ENCODE assay signal across 8 cellular contexts in genomic region chr5:115841382-115842088, GRCh38. TPM values are rescaled to one million over a fixed set of nuclear protein-coding genes. Genes with fewer than 3 reads are reported as not detected.
DNase-seq lines count a peak whose midpoint lies in the region; ATAC-seq, FAIRE-seq and TF ChIP-seq lines count a peak whose summit lies in the region.

AP3S1 (plus strand) TSS chr5:115841935; CDS start chr5:115842038, 103 bp downstream.
ATG12 (minus strand) TSS chr5:115841565; CDS start chr5:115841552, 13 bp downstream.

- H3K9me3 ChIP-seq in HUES48 (ENCODE audit: control insufficient read depth, insufficient read depth, low read length) (no peaks in the 10 kb centered on the region), NT2/D1 (ENCODE audit: insufficient read depth, low read length) (no peaks in the 10 kb centered on the region), H1 (ENCODE audit: insufficient read depth in 2 of 2, low read depth in 1 of 2, low read length in 1 of 2) (no peaks in the 10 kb centered on the region), mesenchymal stem cell (ENCODE audit: control insufficient read depth, low read length) (no peaks in the 10 kb centered on the region)

- intact Hi-C loops in Calu3 (cut with micrococcal nuclease; ENCODE audit: unreplicated experiment), result loop anchor here (2.0 to 5.0 kb wide), 5 partner anchors 191 to 534 kb away; partner anchors contain the start of genes ARL14EPL and FEM1C

- no peak for TF ChIP-seq EP300 in H1 (IDR thresholded peaks at IDR 0.05; ENCODE audit: borderline replicate concordance in 1 of 2, low read depth in 2 of 2, low read length in 2 of 2)

- peak within 1 kb of the TSS; percentile 90 to 96 for H3K4me2 ChIP-seq in H1 (ENCODE audit: insufficient read depth in 1 of 2, low read depth in 2 of 2, low read length in 2 of 2)
- peak within 1 kb of the TSS; percentile 71 for H3K4me2 ChIP-seq in mesenchymal stem cell (ENCODE audit: low read length, poor library complexity, severe bottlenecking)

- H2BK20ac ChIP-seq in H1 (ENCODE audit: low read length), result 0 out of 2 replicates have a peak within 1 kb of the TSS, but pooled peaks have one; percentile 75

- H3K9me3 Mint-ChIP-seq in Calu3 (ENCODE audit: low read depth, unreplicated experiment), result no peaks in the 10 kb centered on the region
- no peaks in the 10 kb centered on the region for H3K9me3 Mint-ChIP-seq in activated CD8-positive, alpha-beta memory T cell treated with anti-CD3 and anti-CD28 coated beads, Interleukin-2, amount 10 ng/mL, durations not matched to agents 7 days and 5 days (ENCODE audit: low read depth)

- H2BK120ac ChIP-seq in H1 (replicated peaks; ENCODE audit: low read depth, low read length) (no peak within 1 kb of the TSS), mesenchymal stem cell (ENCODE audit: low read depth, low read length) (peak within 1 kb of the TSS; percentile 95)

- TF ChIP-seq POLR2A in H1 (IDR thresholded peaks at IDR 0.05; ENCODE audit: control extremely low read depth in 1 of 2, low read depth in 2 of 2, low read length in 2 of 2), result peak in 1 of 2 experiments; percentile 85; a peak in 2 of 3 replicates

- H3K27ac ChIP-seq in HUES48 (ENCODE audit: low read depth, low read length) (peak within 1 kb of the TSS; percentile 89), H1 (ENCODE audit: low read depth, low read length) (peak within 1 kb of the TSS; percentile 97), mesenchymal stem cell (ENCODE audit: low read length, poor library complexity, severe bottlenecking) (peak within 1 kb of the TSS; percentile 99)

- POLR2A ChIA-PET in H1 (lab: Charles Lee; ENCODE audit: partially characterized antibody), result interaction anchor here (0.7 to 3.5 kb wide), 11 partner anchors 15 to 298 kb away, joined by 3 to 11 read pairs (median 4); partner anchors contain the start of genes CDO1, COMMD10 and TMED7

- TF ChIP-seq CTCF in Calu3 (IDR thresholded peaks at IDR 0.05; ENCODE audit: unreplicated experiment), result no peak
- TF ChIP-seq CTCF in H1 (IDR thresholded peaks at IDR 0.05; ENCODE audit: control extremely low read depth in 1 of 3, insufficient read depth in 1 of 3, low read depth in 1 of 3, low read length in 3 of 3), result no peak

- peaks cover 5% of the 10 kb centered on the region; the same call in 1 of the 2 replicates for H3K23me2 ChIP-seq in H1 (ENCODE audit: low read depth, low read length)

- DNase-seq in Calu3, result peak; percentile 96
- peak; percentile 72 for DNase-seq in NT2/D1 (ENCODE audit: low read depth, low spot score)
- peak; percentile 94 for DNase-seq in activated CD8-positive, alpha-beta memory T cell treated with anti-CD3 and anti-CD28 coated beads, Interleukin-2, amount 10 ng/mL, durations not matched to agents 7 days and 5 days
- peak; percentile 67 to 92 for DNase-seq in H1 (ENCODE audit: low read depth in 1 of 2, low spot score in 2 of 2)
- DNase-seq in mesenchymal stem cell, result peak; percentile 96
- DNase-seq in stimulated activated CD8-positive, alpha-beta memory T cell treated with anti-CD3 and anti-CD28 coated beads, Interleukin-12 subunit alpha, Interleukin-12 subunit beta, amount 100 ng/mL, for 24 hours (ENCODE audit: extremely low read depth), result peak; percentile 76

- H3K9ac ChIP-seq in HUES48 (ENCODE audit: low read depth, low read length) (peak within 1 kb of the TSS; percentile 91), NT2/D1 (ENCODE audit: insufficient read length, low read depth) (peak within 1 kb of the TSS; percentile 87), H1 (replicated peaks in 1 of 4; ENCODE audit: extremely low read depth in 1 of 4, low read depth in 3 of 4, low read length in 3 of 4) (peak within 1 kb of the TSS; percentile 82 to 96 (median 88)), mesenchymal stem cell (ENCODE audit: low read length) (peak within 1 kb of the TSS; percentile 93)

- peak within 1 kb of the TSS; percentile 100 for H4K5ac ChIP-seq in H1 (ENCODE audit: insufficient read length, low read depth, low read length)

- H3K36me3 ChIP-seq in HUES48 (ENCODE audit: control insufficient read depth, insufficient read depth, low read length) (peaks cover 21% of the 10 kb centered on the region), NT2/D1 (ENCODE audit: insufficient read depth, insufficient read length, low read length) (peaks cover 18% of the 10 kb centered on the region), H1 (ENCODE audit: control insufficient read depth in 2 of 4, insufficient read depth in 4 of 4, low read length in 3 of 4) (peaks cover 0 to 11% (median 9%) of the 10 kb centered on the region in 4 experiments; a peak in 3 of 8 replicates), mesenchymal stem cell (ENCODE audit: control insufficient read depth in 1 of 2, insufficient read depth in 2 of 2, low read depth in 1 of 2, low read length in 2 of 2) (peaks cover 3 to 16% of the 10 kb centered on the region in 2 experiments)

- peaks cover 7 to 11% of the 10 kb centered on the region in 2 experiments for H4K20me1 ChIP-seq in H1 (replicated peaks in 1 of 2; ENCODE audit: control insufficient read depth in 1 of 2, insufficient read depth in 2 of 2, low read length in 2 of 2)

- H2BK5ac ChIP-seq in H1 (ENCODE audit: low read depth, low read length) (peak within 1 kb of the TSS; percentile 98), mesenchymal stem cell (ENCODE audit: low read depth, low read length, poor library complexity, severe bottlenecking) (peak within 1 kb of the TSS; percentile 94)

- H3K18ac ChIP-seq in H1 (ENCODE audit: extremely low read depth, low read length) (peak within 1 kb of the TSS; percentile 99), mesenchymal stem cell (ENCODE audit: low read depth in 1 of 2, low read length in 2 of 2) (peak within 1 kb of the TSS; percentile 99 to 100)

- H3K23ac ChIP-seq in H1 (ENCODE audit: insufficient read length) (no peak within 1 kb of the TSS), mesenchymal stem cell (ENCODE audit: low read length in 2 of 2) (peak within 1 kb of the TSS in 1 of 2 experiments; percentile 97)

- peaks cover 31% of the 10 kb centered on the region for H3K4me1 Mint-ChIP-seq in Calu3 (ENCODE audit: low read depth, unreplicated experiment)
- H3K4me1 Mint-ChIP-seq in activated CD8-positive, alpha-beta memory T cell treated with anti-CD3 and anti-CD28 coated beads, Interleukin-2, amount 10 ng/mL, durations not matched to agents 7 days and 5 days, result peaks cover 53% of the 10 kb centered on the region

- H3K4me3 Mint-ChIP-seq in Calu3 (ENCODE audit: low read depth, unreplicated experiment), result peak within 1 kb of the TSS; percentile 87
- peak within 1 kb of the TSS; percentile 98 for H3K4me3 Mint-ChIP-seq in activated CD8-positive, alpha-beta memory T cell treated with anti-CD3 and anti-CD28 coated beads, Interleukin-2, amount 10 ng/mL, durations not matched to agents 7 days and 5 days

- H2AFZ ChIP-seq in H1 (ENCODE audit: low read length) (peak within 1 kb of the TSS; percentile 100), mesenchymal stem cell (ENCODE audit: low read depth, low read length) (peak within 1 kb of the TSS; percentile 89)

- CTCF ChIA-PET in Calu3 (lab: Charles Lee), result interaction anchor here (0.8 to 1.2 kb wide), 2 partner anchors 192 to 462 kb away, joined by 3 read pairs; no protein-coding TSS in a partner anchor
- CTCF ChIA-PET in activated CD8-positive, alpha-beta memory T cell treated with anti-CD3 and anti-CD28 coated beads, Interleukin-2, amount 10 ng/mL, durations not matched to agents 7 days and 5 days (lab: Charles Lee), result interaction anchor here (1.0 to 3.3 kb wide), 7 partner anchors 8 to 297 kb away, joined by 3 to 32 read pairs (median 4); partner anchors contain the start of gene FEM1C
- CTCF ChIA-PET in H1 (lab: Charles Lee; ENCODE audit: partially characterized antibody), result interaction anchor here (1.3 to 3.4 kb wide), 6 partner anchors 10 to 218 kb away, joined by 3 to 26 read pairs (median 12); partner anchors contain the start of gene CDO1

- H4K8ac ChIP-seq in H1 (ENCODE audit: extremely low read depth, insufficient read depth, low read length), result peak within 1 kb of the TSS; percentile 94
- peak within 1 kb of the TSS; percentile 100 for H4K8ac ChIP-seq in mesenchymal stem cell (ENCODE audit: low read length)

- H3K36me3 Mint-ChIP-seq in Calu3 (ENCODE audit: insufficient read depth, unreplicated experiment), result peaks cover 64% of the 10 kb centered on the region
- H3K36me3 Mint-ChIP-seq in activated CD8-positive, alpha-beta memory T cell treated with anti-CD3 and anti-CD28 coated beads, Interleukin-2, amount 10 ng/mL, durations not matched to agents 7 days and 5 days, result peaks cover 19% of the 10 kb centered on the region

- ATAC-seq in GM21423 (IDR thresholded peaks at IDR 0.05; ENCODE audit: unreplicated experiment), result peak; percentile 79
- ATAC-seq in activated CD8-positive, alpha-beta memory T cell treated with anti-CD3 and anti-CD28 coated beads, Interleukin-2, amount 10 ng/mL, durations not matched to agents 7 days and 5 days, result peak; percentile 90

- H3K4me3 ChIP-seq in HUES48 (ENCODE audit: low read depth, low read length) (peak within 1 kb of the TSS; percentile 92), NT2/D1 (ENCODE audit: insufficient read length, low read depth) (peak within 1 kb of the TSS; percentile 78), H1 (ENCODE audit: extremely low read depth in 1 of 4, insufficient read depth in 2 of 4, low read depth in 3 of 4, low read length in 4 of 4) (peak within 1 kb of the TSS; percentile 75 to 89 (median 84)), mesenchymal stem cell (ENCODE audit: insufficient read depth in 1 of 2, low read depth in 1 of 2, low read length in 2 of 2) (peak within 1 kb of the TSS; percentile 86 to 96)

- FAIRE-seq in H1 (lab: Jason Lieb, UNC), result no peak

- H3K79me1 ChIP-seq in H1 (ENCODE audit: low read depth, low read length) (0 out of 2 replicates have a peak, but pooled peaks cover 2% of the 10 kb centered on the region), mesenchymal stem cell (replicated peaks; ENCODE audit: low read length, poor library complexity, severe bottlenecking) (peaks cover 2% of the 10 kb centered on the region)

- no peaks in the 10 kb centered on the region for H3K27me3 Mint-ChIP-seq in Calu3 (ENCODE audit: unreplicated experiment)
- no peaks in the 10 kb centered on the region for H3K27me3 Mint-ChIP-seq in activated CD8-positive, alpha-beta memory T cell treated with anti-CD3 and anti-CD28 coated beads, Interleukin-2, amount 10 ng/mL, durations not matched to agents 7 days and 5 days

- no peak within 1 kb of the TSS for H2AK5ac ChIP-seq in H1 (ENCODE audit: low read depth, low read length)
- H2AK5ac ChIP-seq in mesenchymal stem cell (ENCODE audit: low read length, severe bottlenecking), result no peak within 1 kb of the TSS

- H2BK15ac ChIP-seq in H1 (ENCODE audit: low read length), result peak within 1 kb of the TSS; percentile 82; the same call in 1 of the 2 replicates
- H2BK15ac ChIP-seq in mesenchymal stem cell (ENCODE audit: low read depth, poor library complexity, severe bottlenecking), result peak within 1 kb of the TSS; percentile 89

- peak within 1 kb of the TSS; percentile 87 for H3K27ac Mint-ChIP-seq in Calu3 (ENCODE audit: unreplicated experiment)
- H3K27ac Mint-ChIP-seq in activated CD8-positive, alpha-beta memory T cell treated with anti-CD3 and anti-CD28 coated beads, Interleukin-2, amount 10 ng/mL, durations not matched to agents 7 days and 5 days, result peak within 1 kb of the TSS; percentile 100

- H2BK12ac ChIP-seq in H1 (ENCODE audit: low read depth, low read length), result peak within 1 kb of the TSS; percentile 97
- peak within 1 kb of the TSS; percentile 91 to 97 for H2BK12ac ChIP-seq in mesenchymal stem cell (ENCODE audit: low read length in 2 of 2)

- no peak for TF ChIP-seq RAD21 in H1 (IDR thresholded peaks at IDR 0.05 in 1 of 2, conservative IDR thresholded peaks at IDR 0.05 in 1 of 2; ENCODE audit: low read depth in 2 of 2, low read length in 2 of 2)

- 2% methylated on average over 25 of the region's 65 CpGs; no CpG with 5 or more reads in 1 of the 2 experiments for WGBS in H1 (ENCODE audit: extremely low coverage in 1 of 2, insufficient coverage in 1 of 2, insufficient read length in 1 of 2, insufficient replicate concordance in 2 of 2, low coverage in 1 of 2, low lambda C conversion rate in 2 of 2, missing lambda C conversion rate in 1 of 2), 2 experiments
- 5% methylated on average over 60 of the region's 65 CpGs for WGBS in mesenchymal stem cell

- H3K79me2 ChIP-seq in H1 (ENCODE audit: control insufficient read depth in 1 of 2, insufficient read depth in 2 of 2, low read length in 2 of 2), result peaks cover 6 to 80% of the 10 kb centered on the region in 2 experiments; a peak in 3 of 4 replicates

- H3K4me1 ChIP-seq in HUES48 (ENCODE audit: control insufficient read depth, insufficient read depth, low read length), result peaks cover 4% of the 10 kb centered on the region; the same call in 1 of the 2 replicates
- H3K4me1 ChIP-seq in NT2/D1 (ENCODE audit: insufficient read depth, insufficient read length), result no peaks in the 10 kb centered on the region
- H3K4me1 ChIP-seq in H1 (replicated peaks in 1 of 4; ENCODE audit: control insufficient read depth in 3 of 4, insufficient read depth in 4 of 4, low read length in 3 of 4), result peaks cover 0 to 5% (median 1%) of the 10 kb centered on the region in 4 experiments; a peak in 2 of 7 replicates
- H3K4me1 ChIP-seq in mesenchymal stem cell (ENCODE audit: control insufficient read depth, insufficient read depth, low read depth, low read length), result peaks cover 8% of the 10 kb centered on the region

- H3K4ac ChIP-seq in H1 (replicated peaks; ENCODE audit: insufficient read length, low read depth, low read length) (peak within 1 kb of the TSS; percentile 76), mesenchymal stem cell (ENCODE audit: low read depth in 1 of 2, low read length in 2 of 2) (peak within 1 kb of the TSS; percentile 96 to 98)

- peak within 1 kb of the TSS; percentile 71 for H3K56ac ChIP-seq in H1 (replicated peaks; ENCODE audit: insufficient read length, low read depth, low read length)

- H4K91ac ChIP-seq in H1 (replicated peaks; ENCODE audit: insufficient read length, low read length) (peak within 1 kb of the TSS; percentile 91), mesenchymal stem cell (ENCODE audit: low read length) (peak within 1 kb of the TSS; percentile 95)

- H3K14ac ChIP-seq in H1 (ENCODE audit: insufficient read length) (no peak within 1 kb of the TSS), mesenchymal stem cell (ENCODE audit: low read length in 2 of 2) (peak within 1 kb of the TSS in 1 of 2 experiments; percentile 97)

- BruUV-seq in Calu3 (replicated peaks; lab: Mats Ljungman, UMichigan), result TSS peak; percentile 42

- H3K27me3 ChIP-seq in HUES48 (ENCODE audit: control insufficient read depth, insufficient read depth, low read length) (peaks cover 11% of the 10 kb centered on the region), NT2/D1 (ENCODE audit: insufficient read depth, insufficient read length) (peaks cover 6% of the 10 kb centered on the region), H1 (replicated peaks in 1 of 4; ENCODE audit: control insufficient read depth in 3 of 4, extremely low read depth in 1 of 4, insufficient read depth in 3 of 4, low read length in 3 of 4) (no peaks in the 10 kb centered on the region), mesenchymal stem cell (ENCODE audit: control insufficient read depth in 1 of 2, insufficient read depth in 1 of 2, low read length in 2 of 2) (no peaks in the 10 kb centered on the region)

RNA-seq across cellular contexts. Expression of gene AP3S1, which starts in this region (rescaled TPM):
- total RNA-seq in Calu3 (2022), result 87.4 and 101 TPM in 2 replicates
- total RNA-seq in activated CD8-positive, alpha-beta memory T cell treated with anti-CD3 and anti-CD28 coated beads, Interleukin-2, amount 10 ng/mL, durations not matched to agents 7 days and 5 days, result 10 to 100 TPM; 57.1 to 66.2 TPM
- total RNA-seq in H1 (2021; fragmentation: NEBNext Ultra II Directional; extraction: Animal tissue kit (Norgen Biotek cat#: 25700)), result 72.7 and 93.0 TPM in 2 replicates
- polyA plus RNA-seq in H1 (2011; rRNA removed), result 15.1 and 26.6 TPM in 2 replicates
- polyA plus RNA-seq in H1 (2011; cell fraction: cytosol; rRNA removed), result 48.4 TPM
- 5.2 TPM for polyA plus RNA-seq in H1 (2011; cell fraction: nucleus; rRNA removed)
- 29.4 to 56.2 TPM (median 32.6 TPM) in 4 replicates for polyA plus RNA-seq in H1 (2012, experiment 1 of 2)
- 21.1 TPM for polyA plus RNA-seq in H1 (2012, experiment 2 of 2)
- polyA plus RNA-seq in H1 (2013, experiment 1 of 2), result 35.4 TPM
- polyA plus RNA-seq in H1 (2013, experiment 2 of 2), result 36.2 TPM
- 8.3 and 10.3 TPM in 2 replicates for polyA minus RNA-seq in H1 (2011; rRNA and poly(A)+ RNA removed)
- polyA minus RNA-seq in H1 (2011; cell fraction: cytosol; rRNA and poly(A)+ RNA removed), result 13.7 TPM
- 19.3 TPM for polyA minus RNA-seq in H1 (2011; cell fraction: nucleus; rRNA and poly(A)+ RNA removed)
- 72.2 TPM for polyA plus RNA-seq in mesenchymal stem cell (2013, experiment 1 of 2)
- 79.1 TPM for polyA plus RNA-seq in mesenchymal stem cell (2013, experiment 2 of 2)

RNA-seq across cellular contexts. Expression of gene ATG12, which starts in this region (rescaled TPM):
- total RNA-seq in Calu3 (2022), result 60.5 and 62.7 TPM in 2 replicates
- total RNA-seq in activated CD8-positive, alpha-beta memory T cell treated with anti-CD3 and anti-CD28 coated beads, Interleukin-2, amount 10 ng/mL, durations not matched to agents 7 days and 5 days, result 10 to 100 TPM; 36.5 to 36.9 TPM
- 49.3 and 51.4 TPM in 2 replicates for total RNA-seq in H1 (2021; fragmentation: NEBNext Ultra II Directional; extraction: Animal tissue kit (Norgen Biotek cat#: 25700))
- 11.2 and 23.8 TPM in 2 replicates for polyA plus RNA-seq in H1 (2011; rRNA removed)
- polyA plus RNA-seq in H1 (2011; cell fraction: cytosol; rRNA removed), result 32.3 TPM
- polyA plus RNA-seq in H1 (2011; cell fraction: nucleus; rRNA removed), result 13.1 TPM
- 25.7 to 55.8 TPM (median 35.8 TPM) in 4 replicates for polyA plus RNA-seq in H1 (2012, experiment 1 of 2)
- 18.2 TPM for polyA plus RNA-seq in H1 (2012, experiment 2 of 2)
- 35.6 TPM for polyA plus RNA-seq in H1 (2013, experiment 1 of 2)
- 39.7 TPM for polyA plus RNA-seq in H1 (2013, experiment 2 of 2)
- polyA minus RNA-seq in H1 (2011; rRNA and poly(A)+ RNA removed), result 24.0 and 47.7 TPM in 2 replicates
- 22.2 TPM for polyA minus RNA-seq in H1 (2011; cell fraction: cytosol; rRNA and poly(A)+ RNA removed)
- 69.0 TPM for polyA minus RNA-seq in H1 (2011; cell fraction: nucleus; rRNA and poly(A)+ RNA removed)
- polyA plus RNA-seq in mesenchymal stem cell (2013, experiment 1 of 2), result 67.9 TPM
- polyA plus RNA-seq in mesenchymal stem cell (2013, experiment 2 of 2), result 76.1 TPM

Comparison
In these comparisons a context has a peak if more than half of its experiments do, and no peak if none do; other contexts are left out.
1. Peak in every context shown above with its lines: DNase-seq, ATAC-seq, H3K4me3 ChIP-seq and H3K27ac ChIP-seq.